ENCODE assay signal across 25 cellular contexts in the genomic region with DNA sequence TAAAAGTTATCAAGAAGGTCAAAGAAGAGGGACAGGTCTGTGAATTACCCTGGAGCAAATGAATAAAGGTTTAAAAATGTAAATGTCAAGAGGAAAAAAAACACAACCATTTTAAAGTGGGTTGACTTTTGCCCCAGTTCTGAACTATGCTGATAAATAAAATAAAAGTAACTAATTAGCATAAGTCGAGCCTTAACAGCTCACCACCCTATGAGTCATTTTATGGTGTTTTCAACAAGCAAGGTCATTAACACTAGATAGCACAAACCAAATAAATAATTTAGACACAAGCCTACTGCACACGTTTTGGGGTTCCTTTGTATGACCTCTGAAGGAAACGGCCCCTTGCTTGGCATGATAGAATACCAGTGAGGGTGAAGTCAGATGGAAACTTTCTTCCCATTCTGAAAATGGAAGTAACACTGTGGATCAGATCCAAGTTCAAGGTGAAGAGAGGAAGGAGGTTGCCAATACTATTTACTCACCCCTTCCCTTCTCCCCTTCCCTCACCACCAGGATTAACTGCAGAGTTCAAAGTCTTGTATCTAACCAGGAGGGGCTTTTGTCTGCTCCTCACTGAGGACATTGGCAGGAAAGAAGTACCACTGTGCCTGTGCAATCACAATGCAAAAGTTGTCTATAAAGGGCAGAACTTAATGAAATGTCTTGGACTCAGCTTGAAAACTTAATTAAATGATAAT.
DNase-seq lines count a peak whose midpoint lies in the region; FAIRE-seq and TF ChIP-seq lines count a peak whose summit lies in the region.
"Had no signal": no experiment of that assay in that cellular context is flagged by ENCODE, and none has a peak within 500 bp of the region (broad histone marks: within the 10 kb centered on the region; RNA-seq: fewer than 3 reads in every experiment).

No MANE protein-coding gene starts in this region.

- peaks cover 0 to 20% of the 10 kb centered on the region in 2 donors for H3K4me1 ChIP-seq in kidney (ENCODE audit: control insufficient read depth in 1 of 2, insufficient read depth in 1 of 2, low read depth in 1 of 2, low read length in 2 of 2)
- H3K4me1 ChIP-seq: thyroid gland had no signal

- peak; percentile 23 for DNase-seq in DMS53 (lab: John Stamatoyannopoulos, UW)
- no peak for DNase-seq in DMS53 treated with DMSO at 0.1 percent for 48 hours (lab: John Stamatoyannopoulos, UW; ENCODE audit: unreplicated experiment)
- DNase-seq in astrocyte of the hippocampus (ENCODE audit: low read depth, low spot score), result peak; percentile 49
- DNase-seq in kidney, result no peak
- DNase-seq in type B pancreatic cell (ENCODE audit: extremely low spot score, unreplicated experiment), result no peak
- no peak for DNase-seq in activated T-cell treated with anti-CD3 and anti-CD28 coated beads for 4 hours
- no peak for DNase-seq in UCSD-AML1 (lab: John Stamatoyannopoulos, UW; ENCODE audit: unreplicated experiment)
- no peak for DNase-seq in NCI-H1092 (lab: John Stamatoyannopoulos, UW)
- DNase-seq: 8988T; activated CD4-positive, alpha-beta T cell treated with anti-CD3 and anti-CD28 coated beads, Interleukin-2, amount 50 U/mL, for 1 hour; aorta; cerebellar nuclear complex; DMS79; dorsolateral prefrontal cortex; GF-D8; KG1; NCI-H187 treated with DMSO at 0.1 percent for 48 hours; NCI-H2227 treated with DMSO at 0.1 percent for 48 hours; stimulated activated naive CD8-positive, alpha-beta T cell treated with anti-CD3 and anti-CD28 coated beads, Interleukin-15, Interleukin-2, amounts not matched to agents 100 U/mL and 50 U/mL, for 24 hours; T-helper 2 cell; thyroid gland had no signal

- H3K27ac ChIP-seq in kidney (ENCODE audit: low read depth in 2 of 2, low read length in 2 of 2), result peak overlapping the region; percentile 82 to 91
- H3K27ac ChIP-seq: dorsolateral prefrontal cortex, SK-N-MC, thyroid gland had no signal

- no peaks in the 10 kb centered on the region for H3K9me3 ChIP-seq in kidney (ENCODE audit: control insufficient read depth in 1 of 2, low read length in 2 of 2)
- H3K9me3 ChIP-seq: thyroid gland had no signal

- H3K36me3 ChIP-seq in kidney (ENCODE audit: control insufficient read depth in 1 of 2, insufficient read depth in 2 of 2, low read length in 2 of 2), result no peaks in the 10 kb centered on the region
- H3K36me3 ChIP-seq: thyroid gland had no signal

- H3K4me3 ChIP-seq in kidney (ENCODE audit: low read length in 2 of 2), result no peak overlapping the region
- H3K4me3 ChIP-seq: dorsolateral prefrontal cortex, GM23338, SK-N-MC, thyroid gland had no signal

- TF ChIP-seq CTCF in kidney (IDR thresholded peaks at IDR 0.05; ENCODE audit: borderline replicate concordance, extremely low read depth, insufficient read depth) (no peak), type B pancreatic cell (conservative IDR thresholded peaks at IDR 0.05) (no peak)

- no peaks in the 10 kb centered on the region for H3K9me3 Mint-ChIP-seq in type B pancreatic cell
- H3K9me3 Mint-ChIP-seq: activated naive CD4-positive, alpha-beta T cell treated with anti-CD3 and anti-CD28 coated beads, Interleukin-2, amount 50 U/mL, for 24 hours; GM23338; neural crest cell had no signal

- no peak for FAIRE-seq in kidney (lab: Jason Lieb, UNC)

- intact Hi-C loops in kidney (cut with DNase I), result no loop called here

- H3K4me1 Mint-ChIP-seq in type B pancreatic cell (ENCODE audit: unreplicated experiment), result peaks cover 14% of the 10 kb centered on the region
- H3K4me1 Mint-ChIP-seq: activated naive CD4-positive, alpha-beta T cell treated with anti-CD3 and anti-CD28 coated beads, Interleukin-2, amount 50 U/mL, for 24 hours had no signal

- no peaks in the 10 kb centered on the region for H3K36me3 Mint-ChIP-seq in type B pancreatic cell
- H3K36me3 Mint-ChIP-seq: activated naive CD4-positive, alpha-beta T cell treated with anti-CD3 and anti-CD28 coated beads, Interleukin-2, amount 50 U/mL, for 24 hours had no signal

- H3K27me3 Mint-ChIP-seq in type B pancreatic cell, result peaks cover 3% of the 10 kb centered on the region
- H3K27me3 Mint-ChIP-seq: activated naive CD4-positive, alpha-beta T cell treated with anti-CD3 and anti-CD28 coated beads, Interleukin-2, amount 50 U/mL, for 24 hours had no signal

- no peak overlapping the region for H3K4me3 Mint-ChIP-seq in type B pancreatic cell
- H3K4me3 Mint-ChIP-seq: activated naive CD4-positive, alpha-beta T cell treated with anti-CD3 and anti-CD28 coated beads, Interleukin-2, amount 50 U/mL, for 24 hours; GM23338; neural crest cell had no signal

- H3K9ac ChIP-seq in kidney (ENCODE audit: low read length in 2 of 2), result peak overlapping the region in 1 of 2 donors; percentile 10

- peak overlapping the region; percentile 9 for H3K27ac Mint-ChIP-seq in type B pancreatic cell
- H3K27ac Mint-ChIP-seq: activated naive CD4-positive, alpha-beta T cell treated with anti-CD3 and anti-CD28 coated beads, Interleukin-2, amount 50 U/mL, for 24 hours; GM23338 had no signal

Comparison
In these comparisons a context has a peak if more than half of its experiments do, and no peak if none do; other contexts are left out.
1. DNase-seq: peak in DMS53 (single experiment) and astrocyte of the hippocampus (single experiment); none in DMS53 treated with DMSO at 0.1 percent for 48 hours (single experiment), kidney (single experiment), type B pancreatic cell (single experiment), activated T-cell treated with anti-CD3 and anti-CD28 coated beads for 4 hours (single experiment), UCSD-AML1 (single experiment) and NCI-H1092 (single experiment).